In the genomic region with DNA sequence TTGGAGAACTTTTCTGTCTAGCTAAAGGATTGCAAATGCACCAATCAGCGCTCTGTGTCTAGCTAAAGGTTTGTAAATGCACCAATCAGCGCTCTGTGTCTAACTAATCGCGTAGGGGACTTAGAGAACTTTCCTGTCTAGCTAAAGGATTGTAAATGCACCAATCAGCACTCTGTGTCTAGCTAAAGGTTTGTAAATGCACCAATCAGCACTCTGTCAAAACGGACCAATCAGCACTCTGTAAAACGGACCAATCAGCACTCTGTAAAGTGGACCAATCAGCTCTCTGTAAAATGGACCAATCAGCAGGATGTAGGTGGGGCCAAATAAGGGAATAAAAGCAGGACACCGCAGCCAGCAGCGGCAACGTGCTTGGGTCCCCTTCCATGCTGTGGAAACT, we compare ENCODE assay signal across 2 cellular contexts. TPM values are rescaled to one million over a fixed set of nuclear protein-coding genes. Genes with fewer than 3 reads are reported as not detected.
"Had no signal": no experiment of that assay in that cellular context is flagged by ENCODE, and none has a peak within 500 bp of the region (broad histone marks: within the 10 kb centered on the region; RNA-seq: fewer than 3 reads in every experiment).

No MANE protein-coding gene starts in this region.

RNA-seq across cellular contexts. Expression of gene ANGPTL4, which starts 22.5 kb away (rescaled TPM):
- total RNA-seq: activated CD4-positive, alpha-beta T cell treated with anti-CD3 and anti-CD28 coated beads, Interleukin-2, amount 10 ng/mL, durations not matched to agents 7 days and 5 days; activated CD8-positive, alpha-beta T cell treated with anti-CD3 and anti-CD28 coated beads, Interleukin-2, amount 10 ng/mL, durations not matched to agents 7 days and 5 days had no signal
